In the genomic region with DNA sequence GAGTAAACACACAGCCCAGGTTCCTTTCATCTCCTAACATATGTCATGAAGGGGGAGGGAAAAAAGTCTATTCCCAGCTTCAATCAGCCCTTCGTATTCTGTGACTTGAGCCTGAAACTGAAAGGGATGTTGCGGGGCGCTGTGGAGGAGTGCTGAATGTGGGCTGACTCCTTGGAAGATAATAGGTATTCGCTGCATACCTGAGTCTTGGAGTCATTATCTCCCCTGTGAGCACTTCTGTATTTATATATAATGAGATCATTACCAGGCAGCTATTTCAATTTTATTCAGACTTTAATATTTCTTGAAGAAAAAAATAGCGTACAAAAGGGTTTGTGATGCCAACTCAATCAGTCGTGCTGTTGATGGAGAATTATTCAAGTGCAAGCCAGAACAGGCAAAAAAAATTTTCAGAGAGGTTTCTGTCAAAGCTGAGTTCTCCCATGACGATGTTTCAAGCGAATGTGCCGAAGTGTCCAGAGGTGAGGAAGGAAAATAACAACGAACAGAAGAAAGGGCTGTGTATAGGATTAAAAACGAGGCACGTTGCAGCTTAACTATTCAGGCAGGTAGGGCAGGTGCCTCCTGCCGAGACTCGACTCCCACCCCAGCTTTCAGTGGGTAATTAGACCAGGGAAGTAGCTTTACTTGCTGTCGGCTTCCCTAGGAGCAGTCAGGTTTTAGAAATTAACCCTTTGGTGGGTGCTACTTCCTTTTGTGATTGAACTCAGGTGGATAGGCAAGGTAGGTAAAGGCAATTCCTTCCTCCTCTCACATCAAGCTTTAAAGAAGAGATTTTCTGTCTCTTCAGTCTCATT, we compare ENCODE assay signal across 10 cellular contexts.
DNase-seq lines count a peak whose midpoint lies in the region; ATAC-seq and TF ChIP-seq lines count a peak whose summit lies in the region.
"Had no signal": no experiment of that assay in that cellular context is flagged by ENCODE, and none has a peak within 500 bp of the region (broad histone marks: within the 10 kb centered on the region; RNA-seq: fewer than 3 reads in every experiment).

No MANE protein-coding gene starts in this region.

- peak overlapping the region; percentile 41 for H3K4me3 Mint-ChIP-seq in Calu3 (ENCODE audit: low read depth, unreplicated experiment)
- no peak overlapping the region for H3K4me3 Mint-ChIP-seq in activated naive CD8-positive, alpha-beta T cell treated with anti-CD3 and anti-CD28 coated beads for 36 hours
- H3K4me3 Mint-ChIP-seq in activated naive CD4-positive, alpha-beta T cell treated with anti-CD3 and anti-CD28 coated beads for 36 hours, result no peak overlapping the region

- TF ChIP-seq CTCF in Calu3 (IDR thresholded peaks at IDR 0.05; ENCODE audit: unreplicated experiment), result no peak
- TF ChIP-seq CTCF in astrocyte of the spinal cord (IDR thresholded peaks at IDR 0.05; ENCODE audit: low read depth, low read length), result no peak

- H3K27me3 Mint-ChIP-seq in Calu3 (ENCODE audit: unreplicated experiment), result peaks cover 27% of the 10 kb centered on the region
- H3K27me3 Mint-ChIP-seq in activated naive CD8-positive, alpha-beta T cell treated with anti-CD3 and anti-CD28 coated beads for 36 hours, result peaks cover 21% of the 10 kb centered on the region
- H3K27me3 Mint-ChIP-seq in activated naive CD4-positive, alpha-beta T cell treated with anti-CD3 and anti-CD28 coated beads for 36 hours (ENCODE audit: low read depth), result peaks cover 3% of the 10 kb centered on the region

- CTCF ChIA-PET in Calu3 (lab: Charles Lee), result interaction anchor here (0.5 to 0.8 kb wide), 2 partner anchors 15 to 19 kb away, joined by 3 to 4 read pairs; no protein-coding TSS in a partner anchor
- CTCF ChIA-PET in activated naive CD4-positive, alpha-beta T cell treated with anti-CD3 and anti-CD28 coated beads for 36 hours (lab: Charles Lee), result interaction anchor here (0.9 kb wide), 1 partner anchor 20 kb away, joined by 3 read pairs; no protein-coding TSS in a partner anchor

- BruUV-seq in Calu3 (replicated peaks; lab: Mats Ljungman, UMichigan), result no TSS peak

- H3K4me3 ChIP-seq in astrocyte of the spinal cord (ENCODE audit: low read depth, low read length), result no peak overlapping the region

- H3K9me3 Mint-ChIP-seq in Calu3 (ENCODE audit: low read depth, unreplicated experiment), result no peaks in the 10 kb centered on the region
- H3K9me3 Mint-ChIP-seq in activated naive CD8-positive, alpha-beta T cell treated with anti-CD3 and anti-CD28 coated beads for 36 hours, result peaks cover 2% of the 10 kb centered on the region
- H3K9me3 Mint-ChIP-seq in activated naive CD4-positive, alpha-beta T cell treated with anti-CD3 and anti-CD28 coated beads for 36 hours, result no peaks in the 10 kb centered on the region

- ATAC-seq in GM18520 (IDR thresholded peaks at IDR 0.05; ENCODE audit: unreplicated experiment), result no peak
- ATAC-seq: activated CD4-positive, CD25-positive, alpha-beta regulatory T cell treated with anti-CD3 and anti-CD28 coated beads, Interleukin-2, amount 50 U/mL, for 24 hours had no signal

- H3K4me1 Mint-ChIP-seq in Calu3 (ENCODE audit: low read depth, unreplicated experiment), result peaks cover 9% of the 10 kb centered on the region
- peaks cover 4% of the 10 kb centered on the region for H3K4me1 Mint-ChIP-seq in activated naive CD8-positive, alpha-beta T cell treated with anti-CD3 and anti-CD28 coated beads for 36 hours
- H3K4me1 Mint-ChIP-seq in activated naive CD4-positive, alpha-beta T cell treated with anti-CD3 and anti-CD28 coated beads for 36 hours (ENCODE audit: low read depth), result no peaks in the 10 kb centered on the region

- H3K27ac Mint-ChIP-seq in Calu3 (ENCODE audit: unreplicated experiment), result no peak overlapping the region
- H3K27ac Mint-ChIP-seq in activated naive CD8-positive, alpha-beta T cell treated with anti-CD3 and anti-CD28 coated beads for 36 hours, result no peak overlapping the region
- H3K27ac Mint-ChIP-seq in activated naive CD4-positive, alpha-beta T cell treated with anti-CD3 and anti-CD28 coated beads for 36 hours, result no peak overlapping the region

- intact Hi-C loops in Calu3 (cut with micrococcal nuclease; ENCODE audit: unreplicated experiment), result no loop called here
- intact Hi-C loops in activated naive CD4-positive, alpha-beta T cell treated with anti-CD3 and anti-CD28 coated beads for 36 hours (cut with micrococcal nuclease), result no loop called here

- in situ Hi-C loops in astrocyte of the spinal cord (cut with HindIII; ENCODE audit: low sequenced_read_pairs), result no loop called here

- H3K36me3 Mint-ChIP-seq in Calu3 (ENCODE audit: insufficient read depth, unreplicated experiment), result peaks cover 4% of the 10 kb centered on the region
- H3K36me3 Mint-ChIP-seq in activated naive CD8-positive, alpha-beta T cell treated with anti-CD3 and anti-CD28 coated beads for 36 hours, result no peaks in the 10 kb centered on the region
- no peaks in the 10 kb centered on the region for H3K36me3 Mint-ChIP-seq in activated naive CD4-positive, alpha-beta T cell treated with anti-CD3 and anti-CD28 coated beads for 36 hours (ENCODE audit: low read depth)

- DNase-seq in Calu3 (no peak), NCI-H128 (lab: John Stamatoyannopoulos, UW; ENCODE audit: unreplicated experiment) (peak; percentile 9), astrocyte of the spinal cord (ENCODE audit: low read depth, low spot score) (peak; percentile 4), kidney glomerular epithelial cell (lab: John Stamatoyannopoulos, UW) (peak; percentile 94), NAMALWA (ENCODE audit: low spot score) (no peak)
- no peak for DNase-seq in activated naive CD8-positive, alpha-beta T cell treated with anti-CD3 and anti-CD28 coated beads for 36 hours
- DNase-seq in activated naive CD4-positive, alpha-beta T cell treated with anti-CD3 and anti-CD28 coated beads for 36 hours, result no peak
- DNase-seq: BE2C had no signal

Comparison
In these comparisons a context has a peak if more than half of its experiments do, and no peak if none do; other contexts are left out.
1. DNase-seq: peak in NCI-H128 (single experiment), astrocyte of the spinal cord (single experiment) and kidney glomerular epithelial cell (single experiment); none in Calu3 (single experiment), activated naive CD8-positive, alpha-beta T cell treated with anti-CD3 and anti-CD28 coated beads for 36 hours (single experiment), NAMALWA (single experiment) and activated naive CD4-positive, alpha-beta T cell treated with anti-CD3 and anti-CD28 coated beads for 36 hours (single experiment).